ENCODE assay signal across 1 cellular context in genomic region chr14:24114536-24115450, GRCh38.
TF ChIP-seq lines count a peak whose summit lies in the region.

TSS of gene DCAF11 (plus strand) at chr14:24114777. CDS start at chr14:24115595, 818 bp downstream.
TSS of gene NRL (minus strand) at chr14:24114949. CDS start at chr14:24082848, 32,101 bp downstream.

TF ChIP-seq in HepG2, 621 proteins besides CTCF, POLR2A, EP300 and RAD21 (continued from another document and continues in another):
- TF ChIP-seq MAFG (CRISPR knock-in tag; IDR thresholded peaks at IDR 0.05) (no peak), RBFOX2 (IDR thresholded peaks at IDR 0.05; ENCODE audit: low read depth, low read length) (peak; percentile 100), ZNF891 (CRISPR knock-in tag; IDR thresholded peaks at IDR 0.05) (peak; percentile 71; the same call in 1 of the 2 replicates), ZNF362 (CRISPR knock-in tag; IDR thresholded peaks at IDR 0.05; ENCODE audit: borderline replicate concordance) (peak; percentile 31; the same call in 1 of the 2 replicates), ZSCAN22 (CRISPR knock-in tag; IDR thresholded peaks at IDR 0.05) (peak; percentile 42), ZNF256 (CRISPR knock-in tag; conservative IDR thresholded peaks at IDR 0.05) (peak; percentile 57; the same call in 1 of the 2 replicates), YY1 (IDR thresholded peaks at IDR 0.05; ENCODE audit: insufficient read depth, insufficient replicate concordance, low read depth, low read length) (peak; percentile 84), ZNF543 (CRISPR knock-in tag; IDR thresholded peaks at IDR 0.05) (no peak; the same call in 1 of the 2 replicates), ZFY (CRISPR knock-in tag; IDR thresholded peaks at IDR 0.05) (peak; percentile 93), YEATS2 (CRISPR knock-in tag; IDR thresholded peaks at IDR 0.05; ENCODE audit: borderline replicate concordance) (peak; percentile 97), LCORL (IDR thresholded peaks at IDR 0.05) (no peak), LCORL (CRISPR knock-in tag; IDR thresholded peaks at IDR 0.05) (no peak), TCF12 (IDR thresholded peaks at IDR 0.05) (no peak), TCF12 (CRISPR knock-in tag; IDR thresholded peaks at IDR 0.05) (peak; percentile 92; the same call in 1 of the 2 replicates), THYN1 (CRISPR knock-in tag; IDR thresholded peaks at IDR 0.05; ENCODE audit: borderline replicate concordance, low read depth) (0 out of 2 replicates have a peak, but pooled peaks have one; percentile 81), ZNF512 (CRISPR knock-in tag; IDR thresholded peaks at IDR 0.05) (no peak; the same call in 1 of the 2 replicates), CHCHD3 (CRISPR knock-in tag; IDR thresholded peaks at IDR 0.05) (peak; percentile 33; the same call in 1 of the 2 replicates), SP1 (IDR thresholded peaks at IDR 0.05) (peak; percentile 96), SP1 (CRISPR knock-in tag; IDR thresholded peaks at IDR 0.05) (peak; percentile 100), KLF15 (CRISPR knock-in tag; IDR thresholded peaks at IDR 0.05; ENCODE audit: borderline replicate concordance) (peak; percentile 97), HDAC6 (IDR thresholded peaks at IDR 0.05; ENCODE audit: low read depth, low read length) (no peak), ZNF317 (CRISPR knock-in tag; IDR thresholded peaks at IDR 0.05) (peak; percentile 94), ZNF225 (CRISPR knock-in tag; IDR thresholded peaks at IDR 0.05) (peak; percentile 98), ZNF20 (CRISPR knock-in tag; IDR thresholded peaks at IDR 0.05) (0 out of 2 replicates have a peak, but pooled peaks have one; percentile 13), ZBTB42 (CRISPR knock-in tag; IDR thresholded peaks at IDR 0.05) (no peak), MIER3 (CRISPR knock-in tag; IDR thresholded peaks at IDR 0.05; ENCODE audit: borderline replicate concordance) (peak; percentile 88; the same call in 1 of the 2 replicates), SETDB1 (CRISPR knock-in tag; IDR thresholded peaks at IDR 0.05; ENCODE audit: borderline replicate concordance) (no peak), ZFP37 (CRISPR knock-in tag; IDR thresholded peaks at IDR 0.05; ENCODE audit: borderline replicate concordance) (peak; percentile 95), DMTF1 (CRISPR knock-in tag; IDR thresholded peaks at IDR 0.05) (peak; percentile 51; the same call in 1 of the 2 replicates), ONECUT2 (CRISPR knock-in tag; IDR thresholded peaks at IDR 0.05) (peak; percentile 31; the same call in 1 of the 2 replicates), TSC22D2 (CRISPR knock-in tag; IDR thresholded peaks at IDR 0.05; ENCODE audit: borderline replicate concordance) (peak; percentile 73; the same call in 1 of the 2 replicates), EHMT2 (IDR thresholded peaks at IDR 0.05; ENCODE audit: borderline replicate concordance, low read depth, low read length) (peak; percentile 15; the same call in 1 of the 2 replicates), ZNF530 (CRISPR knock-in tag; IDR thresholded peaks at IDR 0.05; ENCODE audit: low read depth) (no peak), MATR3 (CRISPR knock-in tag; IDR thresholded peaks at IDR 0.05) (no peak; the same call in 1 of the 2 replicates), EED (CRISPR knock-in tag; IDR thresholded peaks at IDR 0.05) (peak; percentile 97; the same call in 1 of the 2 replicates), ZMAT3 (CRISPR knock-in tag; conservative IDR thresholded peaks at IDR 0.05) (peak; percentile 89), SIN3B (IDR thresholded peaks at IDR 0.05; ENCODE audit: low read length) (peak; percentile 31), RBM39 (IDR thresholded peaks at IDR 0.05; ENCODE audit: low read depth, low read length, poor library complexity, severe bottlenecking) (peak; percentile 92), MYPOP (CRISPR knock-in tag; IDR thresholded peaks at IDR 0.05) (no peak), MXI1 (IDR thresholded peaks at IDR 0.05; ENCODE audit: borderline replicate concordance, low read depth, low read length) (peak; percentile 98), KMT2A (CRISPR knock-in tag; IDR thresholded peaks at IDR 0.05) (no peak; the same call in 1 of the 2 replicates), HNRNPH1 (optimal IDR thresholded peaks at IDR 0.05; ENCODE audit: low read depth, low read length) (peak; percentile 54)
- TF ChIP-seq, protein P1, sequence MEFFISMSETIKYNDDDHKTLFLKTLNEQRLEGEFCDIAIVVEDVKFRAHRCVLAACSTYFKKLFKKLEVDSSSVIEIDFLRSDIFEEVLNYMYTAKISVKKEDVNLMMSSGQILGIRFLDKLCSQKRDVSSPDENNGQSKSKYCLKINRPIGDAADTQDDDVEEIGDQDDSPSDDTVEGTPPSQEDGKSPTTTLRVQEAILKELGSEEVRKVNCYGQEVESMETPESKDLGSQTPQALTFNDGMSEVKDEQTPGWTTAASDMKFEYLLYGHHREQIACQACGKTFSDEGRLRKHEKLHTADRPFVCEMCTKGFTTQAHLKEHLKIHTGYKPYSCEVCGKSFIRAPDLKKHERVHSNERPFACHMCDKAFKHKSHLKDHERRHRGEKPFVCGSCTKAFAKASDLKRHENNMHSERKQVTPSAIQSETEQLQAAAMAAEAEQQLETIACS (CRISPR knock-in tag; IDR thresholded peaks at IDR 0.05), result peak; percentile 49; the same call in 1 of the 2 replicates
- TF ChIP-seq, protein P2, sequence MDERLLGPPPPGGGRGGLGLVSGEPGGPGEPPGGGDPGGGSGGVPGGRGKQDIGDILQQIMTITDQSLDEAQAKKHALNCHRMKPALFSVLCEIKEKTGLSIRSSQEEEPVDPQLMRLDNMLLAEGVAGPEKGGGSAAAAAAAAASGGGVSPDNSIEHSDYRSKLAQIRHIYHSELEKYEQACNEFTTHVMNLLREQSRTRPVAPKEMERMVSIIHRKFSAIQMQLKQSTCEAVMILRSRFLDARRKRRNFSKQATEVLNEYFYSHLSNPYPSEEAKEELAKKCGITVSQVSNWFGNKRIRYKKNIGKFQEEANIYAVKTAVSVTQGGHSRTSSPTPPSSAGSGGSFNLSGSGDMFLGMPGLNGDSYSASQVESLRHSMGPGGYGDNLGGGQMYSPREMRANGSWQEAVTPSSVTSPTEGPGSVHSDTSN (CRISPR knock-in tag; IDR thresholded peaks at IDR 0.05), result peak; percentile 97
- TF ChIP-seq, protein P3, sequence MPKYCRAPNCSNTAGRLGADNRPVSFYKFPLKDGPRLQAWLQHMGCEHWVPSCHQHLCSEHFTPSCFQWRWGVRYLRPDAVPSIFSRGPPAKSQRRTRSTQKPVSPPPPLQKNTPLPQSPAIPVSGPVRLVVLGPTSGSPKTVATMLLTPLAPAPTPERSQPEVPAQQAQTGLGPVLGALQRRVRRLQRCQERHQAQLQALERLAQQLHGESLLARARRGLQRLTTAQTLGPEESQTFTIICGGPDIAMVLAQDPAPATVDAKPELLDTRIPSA (CRISPR knock-in tag; IDR thresholded peaks at IDR 0.05; ENCODE audit: borderline replicate concordance), result 0 out of 2 replicates have a peak, but pooled peaks have one; percentile 90
- TF ChIP-seq, protein P4, sequence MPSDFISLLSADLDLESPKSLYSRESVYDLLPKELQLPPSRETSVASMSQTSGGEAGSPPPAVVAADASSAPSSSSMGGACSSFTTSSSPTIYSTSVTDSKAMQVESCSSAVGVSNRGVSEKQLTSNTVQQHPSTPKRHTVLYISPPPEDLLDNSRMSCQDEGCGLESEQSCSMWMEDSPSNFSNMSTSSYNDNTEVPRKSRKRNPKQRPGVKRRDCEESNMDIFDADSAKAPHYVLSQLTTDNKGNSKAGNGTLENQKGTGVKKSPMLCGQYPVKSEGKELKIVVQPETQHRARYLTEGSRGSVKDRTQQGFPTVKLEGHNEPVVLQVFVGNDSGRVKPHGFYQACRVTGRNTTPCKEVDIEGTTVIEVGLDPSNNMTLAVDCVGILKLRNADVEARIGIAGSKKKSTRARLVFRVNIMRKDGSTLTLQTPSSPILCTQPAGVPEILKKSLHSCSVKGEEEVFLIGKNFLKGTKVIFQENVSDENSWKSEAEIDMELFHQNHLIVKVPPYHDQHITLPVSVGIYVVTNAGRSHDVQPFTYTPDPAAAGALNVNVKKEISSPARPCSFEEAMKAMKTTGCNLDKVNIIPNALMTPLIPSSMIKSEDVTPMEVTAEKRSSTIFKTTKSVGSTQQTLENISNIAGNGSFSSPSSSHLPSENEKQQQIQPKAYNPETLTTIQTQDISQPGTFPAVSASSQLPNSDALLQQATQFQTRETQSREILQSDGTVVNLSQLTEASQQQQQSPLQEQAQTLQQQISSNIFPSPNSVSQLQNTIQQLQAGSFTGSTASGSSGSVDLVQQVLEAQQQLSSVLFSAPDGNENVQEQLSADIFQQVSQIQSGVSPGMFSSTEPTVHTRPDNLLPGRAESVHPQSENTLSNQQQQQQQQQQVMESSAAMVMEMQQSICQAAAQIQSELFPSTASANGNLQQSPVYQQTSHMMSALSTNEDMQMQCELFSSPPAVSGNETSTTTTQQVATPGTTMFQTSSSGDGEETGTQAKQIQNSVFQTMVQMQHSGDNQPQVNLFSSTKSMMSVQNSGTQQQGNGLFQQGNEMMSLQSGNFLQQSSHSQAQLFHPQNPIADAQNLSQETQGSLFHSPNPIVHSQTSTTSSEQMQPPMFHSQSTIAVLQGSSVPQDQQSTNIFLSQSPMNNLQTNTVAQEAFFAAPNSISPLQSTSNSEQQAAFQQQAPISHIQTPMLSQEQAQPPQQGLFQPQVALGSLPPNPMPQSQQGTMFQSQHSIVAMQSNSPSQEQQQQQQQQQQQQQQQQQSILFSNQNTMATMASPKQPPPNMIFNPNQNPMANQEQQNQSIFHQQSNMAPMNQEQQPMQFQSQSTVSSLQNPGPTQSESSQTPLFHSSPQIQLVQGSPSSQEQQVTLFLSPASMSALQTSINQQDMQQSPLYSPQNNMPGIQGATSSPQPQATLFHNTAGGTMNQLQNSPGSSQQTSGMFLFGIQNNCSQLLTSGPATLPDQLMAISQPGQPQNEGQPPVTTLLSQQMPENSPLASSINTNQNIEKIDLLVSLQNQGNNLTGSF (CRISPR knock-in tag; IDR thresholded peaks at IDR 0.05), result peak; percentile 90
- TF ChIP-seq, protein P5, sequence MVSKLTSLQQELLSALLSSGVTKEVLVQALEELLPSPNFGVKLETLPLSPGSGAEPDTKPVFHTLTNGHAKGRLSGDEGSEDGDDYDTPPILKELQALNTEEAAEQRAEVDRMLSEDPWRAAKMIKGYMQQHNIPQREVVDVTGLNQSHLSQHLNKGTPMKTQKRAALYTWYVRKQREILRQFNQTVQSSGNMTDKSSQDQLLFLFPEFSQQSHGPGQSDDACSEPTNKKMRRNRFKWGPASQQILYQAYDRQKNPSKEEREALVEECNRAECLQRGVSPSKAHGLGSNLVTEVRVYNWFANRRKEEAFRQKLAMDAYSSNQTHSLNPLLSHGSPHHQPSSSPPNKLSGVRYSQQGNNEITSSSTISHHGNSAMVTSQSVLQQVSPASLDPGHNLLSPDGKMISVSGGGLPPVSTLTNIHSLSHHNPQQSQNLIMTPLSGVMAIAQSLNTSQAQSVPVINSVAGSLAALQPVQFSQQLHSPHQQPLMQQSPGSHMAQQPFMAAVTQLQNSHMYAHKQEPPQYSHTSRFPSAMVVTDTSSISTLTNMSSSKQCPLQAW (CRISPR knock-in tag; IDR thresholded peaks at IDR 0.05), result no peak; the same call in 1 of the 2 replicates
- TF ChIP-seq, protein P6, sequence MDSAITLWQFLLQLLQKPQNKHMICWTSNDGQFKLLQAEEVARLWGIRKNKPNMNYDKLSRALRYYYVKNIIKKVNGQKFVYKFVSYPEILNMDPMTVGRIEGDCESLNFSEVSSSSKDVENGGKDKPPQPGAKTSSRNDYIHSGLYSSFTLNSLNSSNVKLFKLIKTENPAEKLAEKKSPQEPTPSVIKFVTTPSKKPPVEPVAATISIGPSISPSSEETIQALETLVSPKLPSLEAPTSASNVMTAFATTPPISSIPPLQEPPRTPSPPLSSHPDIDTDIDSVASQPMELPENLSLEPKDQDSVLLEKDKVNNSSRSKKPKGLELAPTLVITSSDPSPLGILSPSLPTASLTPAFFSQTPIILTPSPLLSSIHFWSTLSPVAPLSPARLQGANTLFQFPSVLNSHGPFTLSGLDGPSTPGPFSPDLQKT (CRISPR knock-in tag; IDR thresholded peaks at IDR 0.05; ENCODE audit: borderline replicate concordance), result no peak; the same call in 1 of the 2 replicates
